9 cellular contexts compared by ENCODE assay signal in genomic region chr15:40096094-40096876, GRCh38. TPM values are rescaled to one million over a fixed set of nuclear protein-coding genes. Genes with fewer than 3 reads are reported as not detected.
DNase-seq lines count a peak whose midpoint lies in the region; ATAC-seq and TF ChIP-seq lines count a peak whose summit lies in the region.
"Had no signal": no experiment of that assay in that cellular context is flagged by ENCODE, and none has a peak within 500 bp of the region (broad histone marks: within the 10 kb centered on the region; RNA-seq: fewer than 3 reads in every experiment).

No MANE protein-coding gene starts in this region.

- TF ChIP-seq CTCF in SK-N-SH (IDR thresholded peaks at IDR 0.05) (no peak), spleen (IDR thresholded peaks at IDR 0.05 in 8 of 11, conservative IDR thresholded peaks at IDR 0.05 in 3 of 11) (no peak), endodermal cell (conservative IDR thresholded peaks at IDR 0.05) (no peak)

- H3K9me3 ChIP-seq in SK-N-SH (no peaks in the 10 kb centered on the region), spleen (no peaks in the 10 kb centered on the region), endodermal cell (ENCODE audit: control insufficient read depth, low read length) (no peaks in the 10 kb centered on the region)
- H3K9me3 ChIP-seq: HAP-1 had no signal

- peaks cover 70% of the 10 kb centered on the region for H3K4me1 Mint-ChIP-seq in activated naive CD8-positive, alpha-beta T cell treated with anti-CD3 and anti-CD28 coated beads, Interleukin-2, amount 50 U/mL, for 24 hours
- H3K4me1 Mint-ChIP-seq in endodermal cell = peaks cover 63% of the 10 kb centered on the region

- DNase-seq in SK-N-SH (peak; percentile 61), spleen (peak; percentile 11), endodermal cell (no peak), NCI-H1092 treated with DMSO at 0.1 percent for 48 hours (lab: John Stamatoyannopoulos, UW) (no peak)
- no peak for DNase-seq in activated naive CD8-positive, alpha-beta T cell treated with anti-CD3 and anti-CD28 coated beads, Interleukin-2, amount 50 U/mL, for 24 hours

- CTCF ChIA-PET in SK-N-SH (lab: Yijun Ruan, JAX) = interaction anchor here (0.7 to 14.1 kb wide), 6 partner anchors 8 to 178 kb away, joined by 3 to 153 read pairs (median 10); partner anchors contain the start of gene BMF

- H3K36me3 ChIP-seq in SK-N-SH (replicated peaks in 1 of 2; ENCODE audit: control insufficient read depth in 1 of 2, insufficient read depth in 2 of 2, low read length in 1 of 2) (no peaks in the 10 kb centered on the region), spleen (peaks cover 0 to 44% (median 2%) of the 10 kb centered on the region in 6 donors), endodermal cell (ENCODE audit: control insufficient read depth, insufficient read depth, low read length) (peaks cover 12% of the 10 kb centered on the region)
- H3K36me3 ChIP-seq: HAP-1 had no signal

- WGBS in SK-N-SH (ENCODE audit: low lambda C conversion rate) = 79% methylated on average over 8 of the region's 8 CpGs
- 58 to 85% (median 73%) methylated on average over 8 of the region's 8 CpGs for WGBS in spleen, 5 donors
- 90 to 94% methylated on average over 6 to 8 of the region's 8 CpGs for WGBS in endodermal cell (ENCODE audit: insufficient coverage in 1 of 2, insufficient read length in 1 of 2), 2 experiments

- H3K27ac Mint-ChIP-seq in activated naive CD8-positive, alpha-beta T cell treated with anti-CD3 and anti-CD28 coated beads, Interleukin-2, amount 50 U/mL, for 24 hours = peak overlapping the region; percentile 88
- no peak overlapping the region for H3K27ac Mint-ChIP-seq in endodermal cell

- no peaks in the 10 kb centered on the region for H3K36me3 Mint-ChIP-seq in activated naive CD8-positive, alpha-beta T cell treated with anti-CD3 and anti-CD28 coated beads, Interleukin-2, amount 50 U/mL, for 24 hours (ENCODE audit: low read depth)
- peaks cover 24% of the 10 kb centered on the region for H3K36me3 Mint-ChIP-seq in endodermal cell (ENCODE audit: low read depth)

- no peak overlapping the region for H2AFZ ChIP-seq in SK-N-SH (ENCODE audit: low read depth)

- POLR2A ChIA-PET in SK-N-SH (lab: Yijun Ruan, JAX) = interaction anchor here (0.6 kb wide), 1 partner anchor 434 kb away, joined by 4 read pairs; no protein-coding TSS in a partner anchor

- no peak for TF ChIP-seq POLR2A in spleen (IDR thresholded peaks at IDR 0.05)

- H4K20me1 ChIP-seq in SK-N-SH (ENCODE audit: insufficient read depth) = no peaks in the 10 kb centered on the region

- no peaks in the 10 kb centered on the region for H3K27me3 Mint-ChIP-seq in activated naive CD8-positive, alpha-beta T cell treated with anti-CD3 and anti-CD28 coated beads, Interleukin-2, amount 50 U/mL, for 24 hours
- no peaks in the 10 kb centered on the region for H3K27me3 Mint-ChIP-seq in endodermal cell (ENCODE audit: insufficient read depth)

- H3K4me2 ChIP-seq in SK-N-SH = peak overlapping the region; percentile 26; the same call in 1 of the 2 replicates

- peak overlapping the region; percentile 28 for H3K4me3 Mint-ChIP-seq in activated naive CD8-positive, alpha-beta T cell treated with anti-CD3 and anti-CD28 coated beads, Interleukin-2, amount 50 U/mL, for 24 hours
- no peak overlapping the region for H3K4me3 Mint-ChIP-seq in endodermal cell

- H3K4me3 ChIP-seq in SK-N-SH (ENCODE audit: low read depth in 2 of 2, low read length in 1 of 2) = no peak overlapping the region
- no peak overlapping the region for H3K4me3 ChIP-seq in spleen
- no peak overlapping the region for H3K4me3 ChIP-seq in endodermal cell (ENCODE audit: low read length)
- H3K4me3 ChIP-seq: HAP-1 had no signal

- peaks cover 42 to 78% of the 10 kb centered on the region in 2 experiments for H3K4me1 ChIP-seq in SK-N-SH (ENCODE audit: control insufficient read depth in 1 of 2, insufficient read depth in 2 of 2, low read depth in 1 of 2, low read length in 1 of 2)
- peaks cover 60 to 100% (median 97%) of the 10 kb centered on the region in 6 donors for H3K4me1 ChIP-seq in spleen
- peaks cover 37% of the 10 kb centered on the region for H3K4me1 ChIP-seq in endodermal cell (ENCODE audit: control insufficient read depth, insufficient read depth, low read length)

- ATAC-seq in SK-N-SH treated with all-trans-retinoic acid at 6 μM for 48 hours (no peak), HG02884 (IDR thresholded peaks at IDR 0.05; ENCODE audit: unreplicated experiment) (peak; percentile 37), HG03439 (IDR thresholded peaks at IDR 0.05; ENCODE audit: unreplicated experiment) (no peak)
- peak; percentile 9 for ATAC-seq in activated naive CD8-positive, alpha-beta T cell treated with anti-CD3 and anti-CD28 coated beads, Interleukin-2, amount 50 U/mL, for 24 hours

- H3K27ac ChIP-seq in SK-N-SH (ENCODE audit: low read depth in 2 of 2, low read length in 1 of 2) (peak overlapping the region in 1 of 2 experiments; percentile 75; a peak in 2 of 4 replicates), spleen (peak overlapping the region in 7 of 8 donors; percentile 26 to 91 (median 85)), endodermal cell (ENCODE audit: low read depth, low read length) (no peak overlapping the region)

- H3K27me3 ChIP-seq in SK-N-SH (ENCODE audit: insufficient read depth) (no peaks in the 10 kb centered on the region), spleen (replicated peaks in 1 of 7) (no peaks in the 10 kb centered on the region), endodermal cell (ENCODE audit: control insufficient read depth, insufficient read depth, low read length, poor library complexity, severe bottlenecking) (no peaks in the 10 kb centered on the region)

- H3K79me2 ChIP-seq in SK-N-SH (ENCODE audit: insufficient read depth) = no peaks in the 10 kb centered on the region

- no peak; a peak in 1 of 4 replicates for TF ChIP-seq EP300 in SK-N-SH (IDR thresholded peaks at IDR 0.05; ENCODE audit: borderline replicate concordance in 1 of 2, low read depth in 1 of 2, low read length in 1 of 2)

- no peaks in the 10 kb centered on the region for H3K9me3 Mint-ChIP-seq in activated naive CD8-positive, alpha-beta T cell treated with anti-CD3 and anti-CD28 coated beads, Interleukin-2, amount 50 U/mL, for 24 hours
- no peaks in the 10 kb centered on the region for H3K9me3 Mint-ChIP-seq in endodermal cell

- H3K9me2 ChIP-seq in SK-N-SH = no peaks in the 10 kb centered on the region

- H3K9ac ChIP-seq in SK-N-SH (no peak overlapping the region), endodermal cell (ENCODE audit: extremely low read depth, low read length, poor library complexity, severe bottlenecking) (no peak overlapping the region)

- intact Hi-C loops in spleen (cut with DNase I; ENCODE audit: low total_unique reads) = no loop called here

- peaks cover 8% of the 10 kb centered on the region for H3F3A ChIP-seq in SK-N-SH (replicated peaks; ENCODE audit: insufficient read depth)

- TF ChIP-seq RAD21 in SK-N-SH (IDR thresholded peaks at IDR 0.05; ENCODE audit: low read length) = no peak

TF ChIP-seq in SK-N-SH, 30 proteins besides CTCF, POLR2A, EP300 and RAD21:
- no peak for TF ChIP-seq FOSL2 (IDR thresholded peaks at IDR 0.05; ENCODE audit: borderline replicate concordance, low read depth)
- TF ChIP-seq GATA2 (CRISPR knock-in tag; IDR thresholded peaks at IDR 0.05) = peak; percentile 62

TF ChIP-seq in SK-N-SH treated with all-trans-retinoic acid at 6 μM for 48 hours, 23 proteins besides CTCF, POLR2A, EP300 and RAD21 (continues in another document):
- TF ChIP-seq ISL1 (CRISPR knock-in tag; IDR thresholded peaks at IDR 0.05) = no peak
- TF ChIP-seq RARB (CRISPR knock-in tag; IDR thresholded peaks at IDR 0.05) = no peak
- no peak for TF ChIP-seq OSR1 (CRISPR knock-in tag; IDR thresholded peaks at IDR 0.05)
- no peak for TF ChIP-seq CSDC2 (CRISPR knock-in tag; IDR thresholded peaks at IDR 0.05)
- no peak for TF ChIP-seq CSRNP3 (CRISPR knock-in tag; IDR thresholded peaks at IDR 0.05)
- TF ChIP-seq ZNF70 (CRISPR knock-in tag; IDR thresholded peaks at IDR 0.05) = no peak

RNA-seq across cellular contexts. Expression of gene BMF, which starts 12.4 kb away (rescaled TPM):
- polyA plus RNA-seq in SK-N-SH (2012; rRNA removed) = 0.72 and 1.0 TPM in 2 replicates
- 0.58 and 0.64 TPM in 2 replicates for polyA plus RNA-seq in SK-N-SH (2012; cell fraction: cytosol; rRNA removed)
- 2.2 and 2.5 TPM in 2 replicates for polyA plus RNA-seq in SK-N-SH (2012; cell fraction: nucleus; rRNA removed)
- total RNA-seq in spleen = 10 to 100 TPM; 16.9 to 77.9 (median 36.1) TPM
- 10 to 100 TPM; 25.5 to 33.1 (median 27.7) TPM for polyA plus RNA-seq in spleen
- total RNA-seq in endodermal cell = 10 to 100 TPM; 48.3 to 53.5 TPM
- 42.5 TPM for polyA plus RNA-seq in endodermal cell (2013, experiment 1 of 2)
- polyA plus RNA-seq in endodermal cell (2013, experiment 2 of 2) = 44.3 TPM

RNA-seq across cellular contexts. Expression of gene SRP14, which starts 57.3 kb away (rescaled TPM):
- 489 and 501 TPM in 2 replicates for polyA plus RNA-seq in SK-N-SH (2012; rRNA removed)
- polyA plus RNA-seq in SK-N-SH (2012; cell fraction: cytosol; rRNA removed) = 524 and 758 TPM in 2 replicates
- polyA plus RNA-seq in SK-N-SH (2012; cell fraction: nucleus; rRNA removed) = 94.9 and 167 TPM in 2 replicates
- total RNA-seq in spleen = 100 to 1,000 TPM; 109 to 256 (median 145) TPM
- polyA plus RNA-seq in spleen = 100 to 1,000 TPM; 295 to 356 (median 353) TPM
- 100 to 1,000 TPM; 237 to 293 TPM for total RNA-seq in endodermal cell
- polyA plus RNA-seq in endodermal cell (2013, experiment 1 of 2) = 519 TPM
- 534 TPM for polyA plus RNA-seq in endodermal cell (2013, experiment 2 of 2)

Comparison
In these comparisons a context has a peak if more than half of its experiments do, and no peak if none do; other contexts are left out.
1. DNase-seq: peak in SK-N-SH (single experiment) and spleen (single experiment); none in activated naive CD8-positive, alpha-beta T cell treated with anti-CD3 and anti-CD28 coated beads, Interleukin-2, amount 50 U/mL, for 24 hours (single experiment), endodermal cell (single experiment) and NCI-H1092 treated with DMSO at 0.1 percent for 48 hours (single experiment).
2. ATAC-seq: peak in HG02884 (single experiment) and activated naive CD8-positive, alpha-beta T cell treated with anti-CD3 and anti-CD28 coated beads, Interleukin-2, amount 50 U/mL, for 24 hours (single experiment); none in SK-N-SH treated with all-trans-retinoic acid at 6 μM for 48 hours (single experiment) and HG03439 (single experiment).